Comparison of ENCODE assay signal across 19 cellular contexts in the genomic region with DNA sequence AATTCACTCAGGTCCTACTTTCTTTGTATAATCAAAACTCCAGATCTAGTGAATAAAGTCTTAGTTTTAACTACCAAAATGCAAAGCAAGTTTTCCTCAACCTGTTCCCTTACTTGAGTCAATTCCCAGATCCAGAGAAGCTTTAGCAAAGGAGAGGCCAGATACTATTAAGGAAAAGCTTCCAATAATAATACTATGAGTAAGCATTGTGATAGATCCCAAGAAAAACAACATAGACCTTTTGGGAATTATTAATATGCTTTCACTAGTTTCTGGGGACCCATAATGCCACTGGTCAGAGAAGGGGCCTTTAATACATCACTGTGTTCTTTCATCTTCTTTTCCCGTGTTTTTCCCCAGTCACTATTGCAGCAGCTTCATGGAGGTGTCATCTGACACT.
DNase-seq lines count a peak whose midpoint lies in the region; ATAC-seq, FAIRE-seq and TF ChIP-seq lines count a peak whose summit lies in the region.
"Had no signal": no experiment of that assay in that cellular context is flagged by ENCODE, and none has a peak within 500 bp of the region (broad histone marks: within the 10 kb centered on the region; RNA-seq: fewer than 3 reads in every experiment).

No MANE protein-coding gene starts in this region.

- no peaks in the 10 kb centered on the region for H3K9me3 ChIP-seq in pancreas
- H3K9me3 ChIP-seq: BE2C had no signal

- no peak overlapping the region for H3K4me3 ChIP-seq in fibroblast of the aortic adventitia (ENCODE audit: low read depth, low read length)
- no peak overlapping the region for H3K4me3 ChIP-seq in pancreas
- H3K4me3 ChIP-seq: BLaER1 had no signal

- no peak overlapping the region for H3K27ac ChIP-seq in pancreas
- H3K27ac ChIP-seq: BLaER1 had no signal

- peak; percentile 61 for ATAC-seq in sciatic nerve
- ATAC-seq in GM18867 (IDR thresholded peaks at IDR 0.05; ENCODE audit: unreplicated experiment) = no peak
- no peak for ATAC-seq in pancreas

- TF ChIP-seq CTCF in fibroblast of the aortic adventitia (IDR thresholded peaks at IDR 0.05; ENCODE audit: insufficient read depth, low read length) = no peak
- no peak for TF ChIP-seq CTCF in pancreas (IDR thresholded peaks at IDR 0.05)

- intact Hi-C loops in sciatic nerve (cut with DNase I) = no loop called here
- intact Hi-C loops in pancreas (cut with DNase I) = no loop called here

- H3K36me3 ChIP-seq in pancreas = no peaks in the 10 kb centered on the region
- H3K36me3 ChIP-seq: BE2C, BLaER1 had no signal

- no peaks in the 10 kb centered on the region for H3K4me1 ChIP-seq in pancreas
- H3K4me1 ChIP-seq: BE2C, BLaER1 had no signal

- 76 to 92% methylated on average over 1 of the region's 1 CpG for WGBS in pancreas, 2 donors

- no peaks in the 10 kb centered on the region for H3K27me3 ChIP-seq in pancreas
- H3K27me3 ChIP-seq: BE2C, BLaER1 had no signal

- DNase-seq in fibroblast of the aortic adventitia (ENCODE audit: low read depth) (peak; percentile 39), sciatic nerve (ENCODE audit: low spot score) (no peak), pancreas (no peak), DMS 273 (lab: John Stamatoyannopoulos, UW; ENCODE audit: unreplicated experiment) (no peak)
- DNase-seq: 8988T; ACHN; BE2C; C1 segment of cervical spinal cord; CD4-positive, alpha-beta memory T cell; CD4-positive, CD25-positive, alpha-beta regulatory T cell; CD8-positive, alpha-beta memory T cell; COR-L47; DMS79 treated with DMSO at 0.1 percent for 48 hours; GF-D8 had no signal

- FAIRE-seq in pancreas (lab: Jason Lieb, UNC) = no peak
- FAIRE-seq: A204.1, G401.6, GM12891 had no signal
